8 cellular contexts compared by ENCODE assay signal in the genomic region with DNA sequence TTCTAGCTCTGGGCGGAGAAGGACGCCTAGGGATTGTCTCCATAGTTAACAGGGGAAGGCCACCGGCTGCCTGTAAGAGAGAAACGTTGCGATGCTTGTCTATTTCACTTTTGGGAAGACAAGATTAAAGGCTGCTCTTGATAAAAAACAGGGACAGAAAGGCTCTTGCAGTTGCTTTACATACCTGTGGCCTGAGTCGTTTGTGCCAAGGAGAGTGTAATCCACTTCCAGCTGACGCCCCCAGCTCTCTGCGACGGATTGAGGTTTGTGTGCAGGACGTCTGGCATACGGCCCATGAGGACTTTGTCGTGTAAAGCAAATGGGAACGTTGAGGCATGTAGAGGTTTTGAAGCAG. TPM values are rescaled to one million over a fixed set of nuclear protein-coding genes. Genes with fewer than 3 reads are reported as not detected.
A peak's percentile ranks its signal among the peaks of the same experiment; 100 is the strongest.
DNase-seq lines count a peak whose midpoint lies in the region; ATAC-seq, FAIRE-seq and TF ChIP-seq lines count a peak whose summit lies in the region.

No MANE protein-coding gene starts in this region.

- H3K9ac ChIP-seq in parathyroid adenoma, result peak overlapping the region; percentile 87

- H3K4me3 ChIP-seq in parathyroid adenoma (ENCODE audit: low read depth, low read length), result peak overlapping the region; percentile 72

- ATAC-seq in foreskin keratinocyte (no peak), HG03045 (IDR thresholded peaks at IDR 0.05; ENCODE audit: unreplicated experiment) (no peak)

- H3K79me2 ChIP-seq in parathyroid adenoma, result no peaks in the 10 kb centered on the region

- CTCF ChIA-PET in activated CD4-positive, alpha-beta memory T cell treated with anti-CD3 and anti-CD28 coated beads for 36 hours (lab: Charles Lee), result interaction anchor here (1.2 to 3.7 kb wide), 2 partner anchors 12 to 15 kb away, joined by 5 to 18 read pairs; no protein-coding TSS in a partner anchor

- intact Hi-C loops in activated CD4-positive, alpha-beta memory T cell treated with anti-CD3 and anti-CD28 coated beads for 36 hours (cut with micrococcal nuclease), result no loop called here

- peak overlapping the region; percentile 81 for H2AFZ ChIP-seq in parathyroid adenoma

- H3K27me3 Mint-ChIP-seq in HFFc6 (ENCODE audit: insufficient read depth), result peaks cover 2% of the 10 kb centered on the region; the same call in 1 of the 2 replicates
- no peaks in the 10 kb centered on the region for H3K27me3 Mint-ChIP-seq in activated CD4-positive, alpha-beta memory T cell treated with anti-CD3 and anti-CD28 coated beads for 36 hours

- H3K27ac ChIP-seq in foreskin keratinocyte (peak overlapping the region; percentile 93), parathyroid adenoma (peak overlapping the region; percentile 97)

- no peaks in the 10 kb centered on the region; the same call in 1 of the 2 replicates for H3K36me3 Mint-ChIP-seq in HFFc6 (ENCODE audit: low read depth)
- peaks cover 45% of the 10 kb centered on the region for H3K36me3 Mint-ChIP-seq in activated CD4-positive, alpha-beta memory T cell treated with anti-CD3 and anti-CD28 coated beads for 36 hours

- POLR2A ChIA-PET in activated CD4-positive, alpha-beta memory T cell treated with anti-CD3 and anti-CD28 coated beads for 36 hours (lab: Charles Lee), result interaction anchor here (1.5 to 3.3 kb wide), 2 partner anchors 15 to 95 kb away, joined by 8 to 16 read pairs; no protein-coding TSS in a partner anchor

- H3K36me3 ChIP-seq in parathyroid adenoma (ENCODE audit: control insufficient read depth, insufficient read depth, low read length), result no peaks in the 10 kb centered on the region

- H3K27ac Mint-ChIP-seq in HFFc6, result peak overlapping the region; percentile 88
- H3K27ac Mint-ChIP-seq in activated CD4-positive, alpha-beta memory T cell treated with anti-CD3 and anti-CD28 coated beads for 36 hours, result peak overlapping the region; percentile 95

- H3K9me3 ChIP-seq in parathyroid adenoma (ENCODE audit: control insufficient read depth, low read length), result no peaks in the 10 kb centered on the region

- peak overlapping the region; percentile 94 for H3K4me2 ChIP-seq in parathyroid adenoma (ENCODE audit: low read length)

- H3K4me3 Mint-ChIP-seq in HFFc6, result peak overlapping the region; percentile 93
- peak overlapping the region; percentile 92 for H3K4me3 Mint-ChIP-seq in activated CD4-positive, alpha-beta memory T cell treated with anti-CD3 and anti-CD28 coated beads for 36 hours

- H3K4me1 ChIP-seq in foreskin keratinocyte (peaks cover 33% of the 10 kb centered on the region), parathyroid adenoma (peaks cover 26% of the 10 kb centered on the region)

- H3K27me3 ChIP-seq in foreskin keratinocyte, result no peaks in the 10 kb centered on the region
- no peaks in the 10 kb centered on the region for H3K27me3 ChIP-seq in parathyroid adenoma (ENCODE audit: control insufficient read depth, insufficient read depth, low read length)

- peaks cover 58% of the 10 kb centered on the region for H3K4me1 Mint-ChIP-seq in HFFc6 (ENCODE audit: low read depth)
- H3K4me1 Mint-ChIP-seq in activated CD4-positive, alpha-beta memory T cell treated with anti-CD3 and anti-CD28 coated beads for 36 hours (ENCODE audit: low read depth), result peaks cover 56% of the 10 kb centered on the region

- no peak for FAIRE-seq in HTR-8/SVneo (lab: Jason Lieb, UNC)

- TF ChIP-seq CTCF in HFFc6 (IDR thresholded peaks at IDR 0.05) (no peak), foreskin keratinocyte (conservative IDR thresholded peaks at IDR 0.05) (no peak), parathyroid adenoma (IDR thresholded peaks at IDR 0.05) (no peak)

- no peaks in the 10 kb centered on the region for H3K9me3 Mint-ChIP-seq in HFFc6
- no peaks in the 10 kb centered on the region for H3K9me3 Mint-ChIP-seq in activated CD4-positive, alpha-beta memory T cell treated with anti-CD3 and anti-CD28 coated beads for 36 hours

- DNase-seq in HFFc6, result peak; percentile 38
- DNase-seq in activated CD4-positive, alpha-beta memory T cell treated with anti-CD3 and anti-CD28 coated beads for 36 hours, result peak; percentile 31
- no peak for DNase-seq in foreskin keratinocyte
- DNase-seq in NCI-H2196 treated with DMSO at 0.1 percent for 48 hours (lab: John Stamatoyannopoulos, UW; ENCODE audit: unreplicated experiment), result no peak
- no peak for DNase-seq in SIG-M5 treated with dmso at 0.1 percent for 504 hours (lab: John Stamatoyannopoulos, UW; ENCODE audit: unreplicated experiment)
- DNase-seq in HTR-8/SVneo (ENCODE audit: insufficient read length, low spot score), result no peak

RNA-seq across cellular contexts. Expression of gene MAP3K8, which starts 1.1 kb away (rescaled TPM):
- total RNA-seq in HFFc6 (2021; fragmentation: NEBNext Ultra II Directional; extraction: Animal tissue kit (Norgen Biotek cat#: 25700)), result 1 to 10 TPM; 1.3 to 4.2 (median 1.8) TPM
- 10 to 100 TPM; 36.5 to 40.6 TPM for total RNA-seq in activated CD4-positive, alpha-beta memory T cell treated with anti-CD3 and anti-CD28 coated beads for 36 hours
- 1.2 and 2.1 TPM in 2 replicates for total RNA-seq in foreskin keratinocyte
- 1.5 and 1.8 TPM in 2 replicates for polyA plus RNA-seq in foreskin keratinocyte

Comparison
In these comparisons a context has a peak if more than half of its experiments do, and no peak if none do; other contexts are left out.
1. DNase-seq: peak in HFFc6 (single experiment) and activated CD4-positive, alpha-beta memory T cell treated with anti-CD3 and anti-CD28 coated beads for 36 hours (single experiment); none in foreskin keratinocyte (0 of 2), NCI-H2196 treated with DMSO at 0.1 percent for 48 hours (single experiment), SIG-M5 treated with dmso at 0.1 percent for 504 hours (single experiment) and HTR-8/SVneo (single experiment).
2. RNA of gene MAP3K8, which starts 1.1 kb away (total RNA-seq): 36.5 to 40.6 TPM in activated CD4-positive, alpha-beta memory T cell treated with anti-CD3 and anti-CD28 coated beads for 36 hours; 1.3 to 4.2 TPM in HFFc6 and 1.2 to 2.1 TPM in foreskin keratinocyte; every median in the first group is over 4 times any median in the second.